ENCODE assay signal across 1 cellular context in the genomic region with DNA sequence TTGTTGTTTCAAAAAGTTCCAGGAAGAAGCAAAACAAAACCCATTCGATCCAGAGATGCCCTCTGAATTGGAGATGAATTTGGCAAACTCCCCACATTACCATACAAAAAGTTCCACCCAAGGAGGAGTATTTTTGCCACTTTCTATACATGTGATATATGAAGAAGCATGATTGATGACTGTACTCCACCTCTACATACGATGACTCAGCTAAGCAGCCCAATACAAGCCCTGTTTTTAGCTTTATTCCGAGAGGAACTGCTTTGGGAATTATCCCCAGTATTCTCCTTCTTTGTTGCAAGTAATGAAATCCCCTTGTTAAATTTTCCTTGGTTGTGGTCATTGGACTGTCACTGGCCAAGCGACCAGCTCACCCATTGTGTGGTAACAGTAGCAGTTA.
TF ChIP-seq lines count a peak whose summit lies in the region.

No MANE protein-coding gene starts in this region.

TF ChIP-seq in K562, 482 proteins besides CTCF, POLR2A, EP300 and RAD21:
- TF ChIP-seq NFE2 (IDR thresholded peaks at IDR 0.05; ENCODE audit: low read depth) (peak; percentile 72), MAFF (IDR thresholded peaks at IDR 0.05; ENCODE audit: low read length) (0 out of 2 replicates have a peak, but pooled peaks have one; percentile 44), HMBOX1 (IDR thresholded peaks at IDR 0.05) (no peak), MAFG (tag; conservative IDR thresholded peaks at IDR 0.05) (peak; percentile 61), MEIS2 (IDR thresholded peaks at IDR 0.05; ENCODE audit: partially characterized antibody) (peak; percentile 69), JUND (IDR thresholded peaks at IDR 0.05; ENCODE audit: borderline replicate concordance, low read depth, low read length) (peak; percentile 37; the same call in 1 of the 2 replicates), JUND (tag; IDR thresholded peaks at IDR 0.05; ENCODE audit: borderline replicate concordance, low read depth, low read length) (0 out of 3 replicates have a peak, but pooled peaks have one; percentile 32), MAFK (IDR thresholded peaks at IDR 0.05; ENCODE audit: low read length) (peak; percentile 52), ZNF316 (IDR thresholded peaks at IDR 0.05) (peak; percentile 80), ZFP36 (IDR thresholded peaks at IDR 0.05; ENCODE audit: low read depth, low read length, partially characterized antibody) (no peak), FOSL1 (tag; conservative IDR thresholded peaks at IDR 0.05) (peak; percentile 42), C11orf30 (IDR thresholded peaks at IDR 0.05; ENCODE audit: low read depth) (peak; percentile 75), RAD51 (IDR thresholded peaks at IDR 0.05; ENCODE audit: borderline replicate concordance, low read depth) (no peak)
- TF ChIP-seq, protein P1, sequence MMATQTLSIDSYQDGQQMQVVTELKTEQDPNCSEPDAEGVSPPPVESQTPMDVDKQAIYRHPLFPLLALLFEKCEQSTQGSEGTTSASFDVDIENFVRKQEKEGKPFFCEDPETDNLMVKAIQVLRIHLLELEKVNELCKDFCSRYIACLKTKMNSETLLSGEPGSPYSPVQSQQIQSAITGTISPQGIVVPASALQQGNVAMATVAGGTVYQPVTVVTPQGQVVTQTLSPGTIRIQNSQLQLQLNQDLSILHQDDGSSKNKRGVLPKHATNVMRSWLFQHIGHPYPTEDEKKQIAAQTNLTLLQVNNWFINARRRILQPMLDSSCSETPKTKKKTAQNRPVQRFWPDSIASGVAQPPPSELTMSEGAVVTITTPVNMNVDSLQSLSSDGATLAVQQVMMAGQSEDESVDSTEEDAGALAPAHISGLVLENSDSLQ (IDR thresholded peaks at IDR 0.05), result peak; percentile 39; the same call in 1 of the 2 replicates
- TF ChIP-seq, protein P2, sequence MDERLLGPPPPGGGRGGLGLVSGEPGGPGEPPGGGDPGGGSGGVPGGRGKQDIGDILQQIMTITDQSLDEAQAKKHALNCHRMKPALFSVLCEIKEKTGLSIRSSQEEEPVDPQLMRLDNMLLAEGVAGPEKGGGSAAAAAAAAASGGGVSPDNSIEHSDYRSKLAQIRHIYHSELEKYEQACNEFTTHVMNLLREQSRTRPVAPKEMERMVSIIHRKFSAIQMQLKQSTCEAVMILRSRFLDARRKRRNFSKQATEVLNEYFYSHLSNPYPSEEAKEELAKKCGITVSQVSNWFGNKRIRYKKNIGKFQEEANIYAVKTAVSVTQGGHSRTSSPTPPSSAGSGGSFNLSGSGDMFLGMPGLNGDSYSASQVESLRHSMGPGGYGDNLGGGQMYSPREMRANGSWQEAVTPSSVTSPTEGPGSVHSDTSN (CRISPR knock-in tag; IDR thresholded peaks at IDR 0.05; ENCODE audit: low read depth), result no peak
- TF ChIP-seq, protein P2 (tag; conservative IDR thresholded peaks at IDR 0.05; ENCODE audit: low read depth), result peak; percentile 82
